ENCODE assay signal across 23 cellular contexts in the genomic region with DNA sequence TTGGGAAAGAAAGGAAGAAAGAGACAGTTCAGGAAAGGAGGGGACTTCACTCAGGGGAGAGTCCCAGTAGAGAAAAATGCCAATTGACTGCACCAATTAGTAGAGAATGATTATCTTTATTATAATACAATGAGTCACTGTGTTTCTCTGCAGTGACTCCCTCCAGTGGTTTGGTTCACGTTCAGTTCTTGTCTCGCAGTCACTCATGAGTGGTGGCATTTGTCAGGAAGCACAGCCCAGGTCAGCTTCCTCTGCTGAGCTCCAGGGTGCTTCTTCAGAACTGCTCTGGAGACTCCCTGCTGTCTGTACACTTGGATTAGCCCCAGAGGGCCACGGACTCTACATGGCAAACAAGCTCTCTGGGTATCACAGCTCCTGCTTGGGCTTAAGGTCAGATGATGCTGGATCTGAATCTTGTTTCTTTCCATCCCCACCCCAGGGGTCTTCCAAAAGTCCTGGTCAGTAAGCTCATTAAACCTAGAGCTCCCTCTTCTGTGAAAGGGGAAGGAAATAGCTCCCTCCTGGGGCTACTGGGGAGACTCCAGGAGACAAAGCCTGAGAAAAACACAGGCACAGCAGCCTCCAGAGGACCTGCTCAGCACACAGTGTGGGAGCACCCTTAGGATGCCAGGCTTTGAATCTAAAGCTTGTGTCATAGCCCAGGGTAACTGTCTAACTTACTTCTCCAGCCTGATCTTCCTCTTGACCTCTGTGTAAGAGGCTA.
DNase-seq lines count a peak whose midpoint lies in the region; ATAC-seq, FAIRE-seq and TF ChIP-seq lines count a peak whose summit lies in the region.
"Had no signal": no experiment of that assay in that cellular context is flagged by ENCODE, and none has a peak within 500 bp of the region (broad histone marks: within the 10 kb centered on the region; RNA-seq: fewer than 3 reads in every experiment).

No MANE protein-coding gene starts in this region.

- ATAC-seq in activated naive CD8-positive, alpha-beta T cell treated with anti-CD3 and anti-CD28 coated beads, Interleukin-2, amount 50 U/mL, for 24 hours, result peak; percentile 32
- ATAC-seq in left lung, result no peak
- ATAC-seq in HG03045 (IDR thresholded peaks at IDR 0.05; ENCODE audit: unreplicated experiment), result no peak
- ATAC-seq: CD8-positive, alpha-beta T cell; sciatic nerve had no signal

- peak overlapping the region; percentile 39; the same call in 1 of the 2 replicates for H2BK12ac ChIP-seq in H1 (ENCODE audit: low read depth, low read length)

- TF ChIP-seq CTCF in H1 (IDR thresholded peaks at IDR 0.05; ENCODE audit: control extremely low read depth in 1 of 3, insufficient read depth in 1 of 3, low read depth in 1 of 3, low read length in 3 of 3) (peak in 2 of 3 experiments; percentile 12 to 32; a peak in 3 of 4 replicates), left lung (IDR thresholded peaks at IDR 0.05) (no peak)

- no peaks in the 10 kb centered on the region for H4K20me1 ChIP-seq in H1 (replicated peaks in 1 of 2; ENCODE audit: control insufficient read depth in 1 of 2, insufficient read depth in 2 of 2, low read length in 2 of 2)

- no peak overlapping the region for H2AFZ ChIP-seq in H1 (ENCODE audit: low read length)
- H2AFZ ChIP-seq: GM23248 had no signal

- no peak overlapping the region for H3K4ac ChIP-seq in H1 (replicated peaks; ENCODE audit: insufficient read length, low read depth, low read length)

- CTCF ChIA-PET in H1 (lab: Charles Lee; ENCODE audit: partially characterized antibody), result interaction anchor here (0.6 to 1.4 kb wide), 9 partner anchors 9 to 617 kb away, joined by 3 to 6 read pairs (median 3); no protein-coding TSS in a partner anchor

- peak; percentile 38 to 58 for TF ChIP-seq RAD21 in H1 (IDR thresholded peaks at IDR 0.05 in 1 of 2, conservative IDR thresholded peaks at IDR 0.05 in 1 of 2; ENCODE audit: low read depth in 2 of 2, low read length in 2 of 2)

- H3K36me3 Mint-ChIP-seq in activated naive CD8-positive, alpha-beta T cell treated with anti-CD3 and anti-CD28 coated beads, Interleukin-2, amount 50 U/mL, for 24 hours (ENCODE audit: low read depth), result no peaks in the 10 kb centered on the region
- H3K36me3 Mint-ChIP-seq in activated naive CD8-positive, alpha-beta T cell treated with anti-CD3 and anti-CD28 coated beads for 36 hours, result no peaks in the 10 kb centered on the region
- H3K36me3 Mint-ChIP-seq: CD8-positive, alpha-beta T cell had no signal

- H3K9ac ChIP-seq in H1 (replicated peaks in 1 of 4; ENCODE audit: extremely low read depth in 1 of 4, low read depth in 3 of 4, low read length in 3 of 4), result no peak overlapping the region
- H3K9ac ChIP-seq: GM23248 had no signal

- H3K14ac ChIP-seq in H1 (ENCODE audit: insufficient read length), result no peak overlapping the region

- TF ChIP-seq POLR2A in H1 (IDR thresholded peaks at IDR 0.05; ENCODE audit: control extremely low read depth in 1 of 2, low read depth in 2 of 2, low read length in 2 of 2), result no peak

- no peak for TF ChIP-seq EP300 in H1 (IDR thresholded peaks at IDR 0.05; ENCODE audit: borderline replicate concordance in 1 of 2, low read depth in 2 of 2, low read length in 2 of 2)

- H3K4me1 ChIP-seq in H1 (replicated peaks in 1 of 4; ENCODE audit: control insufficient read depth in 3 of 4, insufficient read depth in 4 of 4, low read length in 3 of 4) (peaks cover 0 to 6% (median 0%) of the 10 kb centered on the region in 4 experiments; a peak in 4 of 7 replicates), left lung (no peaks in the 10 kb centered on the region)
- H3K4me1 ChIP-seq: ascending aorta, transverse colon had no signal

- no peak overlapping the region for H3K23ac ChIP-seq in H1 (ENCODE audit: insufficient read length)

- H2BK120ac ChIP-seq in H1 (replicated peaks; ENCODE audit: low read depth, low read length), result no peak overlapping the region

- H3K18ac ChIP-seq in H1 (ENCODE audit: extremely low read depth, low read length), result no peak overlapping the region

- H3K27ac Mint-ChIP-seq in activated naive CD8-positive, alpha-beta T cell treated with anti-CD3 and anti-CD28 coated beads, Interleukin-2, amount 50 U/mL, for 24 hours, result no peak overlapping the region
- no peak overlapping the region for H3K27ac Mint-ChIP-seq in activated naive CD8-positive, alpha-beta T cell treated with anti-CD3 and anti-CD28 coated beads for 36 hours
- H3K27ac Mint-ChIP-seq: activated naive CD4-positive, alpha-beta T cell treated with anti-CD3 and anti-CD28 coated beads, Interleukin-2, amount 50 U/mL, for 72 hours; CD8-positive, alpha-beta T cell had no signal

- no peak overlapping the region for H3K4me3 Mint-ChIP-seq in activated naive CD8-positive, alpha-beta T cell treated with anti-CD3 and anti-CD28 coated beads, Interleukin-2, amount 50 U/mL, for 24 hours
- no peak overlapping the region for H3K4me3 Mint-ChIP-seq in activated naive CD8-positive, alpha-beta T cell treated with anti-CD3 and anti-CD28 coated beads for 36 hours
- H3K4me3 Mint-ChIP-seq: CD8-positive, alpha-beta T cell; neural crest cell had no signal

- no peak overlapping the region for H4K8ac ChIP-seq in H1 (ENCODE audit: extremely low read depth, insufficient read depth, low read length)

- H2BK20ac ChIP-seq in H1 (ENCODE audit: low read length), result peak overlapping the region; percentile 25; the same call in 1 of the 2 replicates

- H2BK5ac ChIP-seq in H1 (ENCODE audit: low read depth, low read length), result no peak overlapping the region

- H3K4me2 ChIP-seq in H1 (ENCODE audit: insufficient read depth in 1 of 2, low read depth in 2 of 2, low read length in 2 of 2), result no peak overlapping the region

- POLR2A ChIA-PET in H1 (lab: Charles Lee; ENCODE audit: partially characterized antibody), result no interaction called here

- H3K79me1 ChIP-seq in H1 (ENCODE audit: low read depth, low read length), result no peaks in the 10 kb centered on the region

- H4K5ac ChIP-seq in H1 (ENCODE audit: insufficient read length, low read depth, low read length), result no peak overlapping the region

- intact Hi-C loops in left lung (cut with DNase I), result no loop called here

- no peak overlapping the region for H3K56ac ChIP-seq in H1 (replicated peaks; ENCODE audit: insufficient read length, low read depth, low read length)

- H3K4me3 ChIP-seq in H1 (ENCODE audit: extremely low read depth in 1 of 4, insufficient read depth in 2 of 4, low read depth in 3 of 4, low read length in 4 of 4), result no peak overlapping the region
- no peak overlapping the region for H3K4me3 ChIP-seq in left lung
- H3K4me3 ChIP-seq: ascending aorta, coronary artery, GM23248, transverse colon had no signal

- H3K9me3 Mint-ChIP-seq in activated naive CD8-positive, alpha-beta T cell treated with anti-CD3 and anti-CD28 coated beads, Interleukin-2, amount 50 U/mL, for 24 hours, result no peaks in the 10 kb centered on the region
- H3K9me3 Mint-ChIP-seq in activated naive CD8-positive, alpha-beta T cell treated with anti-CD3 and anti-CD28 coated beads for 36 hours, result no peaks in the 10 kb centered on the region
- H3K9me3 Mint-ChIP-seq: activated naive CD4-positive, alpha-beta T cell treated with anti-CD3 and anti-CD28 coated beads, Interleukin-2, amount 50 U/mL, for 72 hours; CD8-positive, alpha-beta T cell; neural crest cell had no signal

- no peak for FAIRE-seq in H1 (lab: Jason Lieb, UNC)
- FAIRE-seq: TTC549 had no signal

- H3K4me1 Mint-ChIP-seq in activated naive CD8-positive, alpha-beta T cell treated with anti-CD3 and anti-CD28 coated beads, Interleukin-2, amount 50 U/mL, for 24 hours, result peaks cover 1% of the 10 kb centered on the region
- H3K4me1 Mint-ChIP-seq in activated naive CD8-positive, alpha-beta T cell treated with anti-CD3 and anti-CD28 coated beads for 36 hours, result peaks cover 2% of the 10 kb centered on the region

- no peak overlapping the region; the same call in 1 of the 2 replicates for H2AK5ac ChIP-seq in H1 (ENCODE audit: low read depth, low read length)

- H3K36me3 ChIP-seq in H1 (ENCODE audit: control insufficient read depth in 2 of 4, insufficient read depth in 4 of 4, low read length in 3 of 4) (no peaks in the 10 kb centered on the region), left lung (no peaks in the 10 kb centered on the region)
- H3K36me3 ChIP-seq: ascending aorta, transverse colon had no signal

- H3K9me3 ChIP-seq in H1 (ENCODE audit: insufficient read depth in 2 of 2, low read depth in 1 of 2, low read length in 1 of 2) (0 out of 4 replicates have a peak, but pooled peaks cover 0 to 3% of the 10 kb centered on the region in 2 experiments), left lung (peaks cover 0 to 4% of the 10 kb centered on the region in 2 donors)
- H3K9me3 ChIP-seq: ascending aorta, transverse colon had no signal

- DNase-seq in NCI-H345 (lab: John Stamatoyannopoulos, UW), result peak; percentile 9
- DNase-seq in NCI-H345 treated with DMSO at 0.1 percent for 48 hours (lab: John Stamatoyannopoulos, UW; ENCODE audit: unreplicated experiment), result no peak
- DNase-seq in activated naive CD8-positive, alpha-beta T cell treated with anti-CD3 and anti-CD28 coated beads, Interleukin-2, amount 50 U/mL, for 24 hours, result no peak
- no peak for DNase-seq in activated naive CD8-positive, alpha-beta T cell treated with anti-CD3 and anti-CD28 coated beads for 36 hours
- no peak for DNase-seq in H1 (ENCODE audit: low read depth in 1 of 2, low spot score in 2 of 2)
- peak; percentile 26 for DNase-seq in stimulated activated CD8-positive, alpha-beta memory T cell treated with anti-CD3 and anti-CD28 coated beads, Interleukin-4, amount 100 ng/mL, for 48 hours
- no peak for DNase-seq in left lung
- DNase-seq: 8988T; CD8-positive, alpha-beta T cell; effector memory CD4-positive, alpha-beta T cell; erythroblast; GM23248; NCI-H1092; NCI-H1694 treated with DMSO at 0.1 percent for 48 hours; NCI-H526; transverse colon had no signal

- no peaks in the 10 kb centered on the region for H3K27me3 Mint-ChIP-seq in activated naive CD8-positive, alpha-beta T cell treated with anti-CD3 and anti-CD28 coated beads, Interleukin-2, amount 50 U/mL, for 24 hours
- peaks cover 3% of the 10 kb centered on the region for H3K27me3 Mint-ChIP-seq in activated naive CD8-positive, alpha-beta T cell treated with anti-CD3 and anti-CD28 coated beads for 36 hours

- no peak overlapping the region for H4K91ac ChIP-seq in H1 (replicated peaks; ENCODE audit: insufficient read length, low read length)

- H3K79me2 ChIP-seq in H1 (ENCODE audit: control insufficient read depth in 1 of 2, insufficient read depth in 2 of 2, low read length in 2 of 2), result no peaks in the 10 kb centered on the region

- no peak overlapping the region for H3K27ac ChIP-seq in H1 (ENCODE audit: low read depth, low read length)
- H3K27ac ChIP-seq in left lung, result no peak overlapping the region
- H3K27ac ChIP-seq: ascending aorta, coronary artery, GM23248, transverse colon had no signal

- H3K27me3 ChIP-seq in H1 (replicated peaks in 1 of 4; ENCODE audit: control insufficient read depth in 3 of 4, extremely low read depth in 1 of 4, insufficient read depth in 3 of 4, low read length in 3 of 4), result peaks cover 0 to 2% (median 0%) of the 10 kb centered on the region in 4 experiments; a peak in 1 of 7 replicates
- peaks cover 0 to 10% of the 10 kb centered on the region in 2 donors for H3K27me3 ChIP-seq in left lung
- H3K27me3 ChIP-seq: ascending aorta, transverse colon had no signal

- H3K23me2 ChIP-seq in H1 (ENCODE audit: low read depth, low read length), result no peaks in the 10 kb centered on the region

- H2BK15ac ChIP-seq in H1 (ENCODE audit: low read length), result no peak overlapping the region

- 87% methylated on average over 3 of the region's 3 CpGs; no CpG with 5 or more reads in 1 of the 2 experiments for WGBS in H1 (ENCODE audit: extremely low coverage in 1 of 2, insufficient coverage in 1 of 2, insufficient read length in 1 of 2, insufficient replicate concordance in 2 of 2, low coverage in 1 of 2, low lambda C conversion rate in 2 of 2, missing lambda C conversion rate in 1 of 2), 2 experiments

Comparison
In these comparisons a context has a peak if more than half of its experiments do, and no peak if none do; other contexts are left out.
1. DNase-seq: peak in NCI-H345 (single experiment) and stimulated activated CD8-positive, alpha-beta memory T cell treated with anti-CD3 and anti-CD28 coated beads, Interleukin-4, amount 100 ng/mL, for 48 hours (single experiment); none in NCI-H345 treated with DMSO at 0.1 percent for 48 hours (single experiment), activated naive CD8-positive, alpha-beta T cell treated with anti-CD3 and anti-CD28 coated beads, Interleukin-2, amount 50 U/mL, for 24 hours (single experiment), activated naive CD8-positive, alpha-beta T cell treated with anti-CD3 and anti-CD28 coated beads for 36 hours (single experiment), H1 (0 of 2) and left lung (0 of 2).
2. CTCF ChIP-seq: peak in H1 (2 of 3); none in left lung (0 of 2).